1 cellular context compared by ENCODE assay signal in the genomic region with DNA sequence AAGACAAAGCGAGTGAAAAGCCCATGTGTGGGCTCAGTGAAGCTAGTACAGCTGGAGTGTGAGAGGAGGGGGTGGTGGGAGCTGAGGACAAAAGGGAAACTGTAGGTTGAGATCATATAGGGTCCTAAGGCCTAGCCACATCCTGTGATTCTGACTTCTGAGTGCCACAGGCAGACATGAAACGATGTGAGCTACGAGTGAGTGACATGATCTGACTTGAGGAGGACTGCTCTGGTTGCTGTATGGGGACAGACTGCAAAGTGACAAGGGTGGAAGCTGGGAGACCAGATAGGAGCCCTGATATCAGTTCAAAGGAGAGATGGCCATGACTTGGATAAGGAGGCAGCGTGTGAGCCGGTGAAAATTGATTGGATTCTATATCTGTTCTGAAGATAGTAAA.
TF ChIP-seq lines count a peak whose summit lies in the region.

No MANE protein-coding gene starts in this region.

TF ChIP-seq in WTC11, 78 proteins besides CTCF, POLR2A, EP300 and RAD21 (continued from another document):
- TF ChIP-seq E2F4 (CRISPR knock-in tag; IDR thresholded peaks at IDR 0.05; ENCODE audit: borderline replicate concordance, low read depth) (no peak), GABPB1 (CRISPR knock-in tag; IDR thresholded peaks at IDR 0.05) (no peak), ETV6 (CRISPR knock-in tag; IDR thresholded peaks at IDR 0.05) (no peak)
TF ChIP-seq in WTC11: peak in this region for 0.
